8 cellular contexts compared by ENCODE assay signal in the genomic region with DNA sequence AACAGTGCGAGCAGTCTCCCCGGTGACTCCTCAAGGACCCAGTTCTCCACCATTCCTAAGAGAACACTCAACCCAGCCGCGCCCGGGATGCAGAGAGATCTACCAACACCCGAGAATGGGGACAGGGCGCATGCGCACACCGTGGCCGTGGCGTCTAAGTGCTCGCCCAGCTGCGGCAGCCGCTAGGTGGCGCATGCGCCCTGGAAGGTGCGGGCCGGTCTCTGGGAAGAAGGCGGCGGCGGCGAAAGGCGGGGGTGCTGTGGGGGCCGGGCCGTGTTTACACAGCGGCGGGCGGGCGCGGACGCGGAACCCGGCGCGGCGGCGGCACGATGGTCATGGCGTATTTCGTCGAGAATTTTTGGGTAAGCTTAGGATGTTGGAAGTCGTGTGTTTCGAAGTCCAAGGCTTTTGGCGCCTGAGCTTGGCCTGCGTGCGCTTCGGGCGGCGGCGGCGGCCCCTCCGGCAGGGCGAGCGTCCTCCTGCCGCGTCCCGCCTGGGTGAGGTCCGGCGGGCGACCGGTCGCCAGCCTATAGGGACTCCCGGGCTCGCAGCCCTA. TPM values are rescaled to one million over a fixed set of nuclear protein-coding genes. Genes with fewer than 3 reads are reported as not detected.
DNase-seq lines count a peak whose midpoint lies in the region; ATAC-seq and TF ChIP-seq lines count a peak whose summit lies in the region.

Gene FCHO2, plus strand, starts transcription at position 274 of the 556 bp plus-strand sequence. Its CDS starts 56 bp downstream, at position 330.

- H3K36me3 ChIP-seq in breast epithelium (no peaks in the 10 kb centered on the region), skeletal muscle tissue (ENCODE audit: control insufficient read depth in 3 of 3, insufficient read depth in 3 of 3, low read length in 3 of 3) (no peaks in the 10 kb centered on the region)

- intact Hi-C loops in breast epithelium (cut with DNase I; ENCODE audit: low total_unique reads) = no loop called here

- TF ChIP-seq POLR2A in breast epithelium (IDR thresholded peaks at IDR 0.05) = peak; percentile 78

- H3K9ac ChIP-seq in skeletal muscle tissue (ENCODE audit: low read depth in 1 of 3, low read length in 3 of 3) = peak within 1 kb of the TSS; percentile 85 to 91 (median 90)

- H3K4me1 ChIP-seq in breast epithelium (no peaks in the 10 kb centered on the region), skeletal muscle tissue (ENCODE audit: control insufficient read depth in 3 of 3, insufficient read depth in 3 of 3, low read length in 3 of 3) (peaks cover 14 to 21% (median 16%) of the 10 kb centered on the region in 3 donors)

- H3K27me3 ChIP-seq in breast epithelium (no peaks in the 10 kb centered on the region), skeletal muscle tissue (ENCODE audit: control insufficient read depth in 3 of 3, insufficient read depth in 3 of 3, low read length in 3 of 3) (no peaks in the 10 kb centered on the region)

- in situ Hi-C loops in ACHN (cut with HindIII; ENCODE audit: low pct_ligation_motif_present, low pct_unique_long_range_greater_than_20kb, low sequenced_read_pairs) = no loop called here

- ATAC-seq in GM18868 (IDR thresholded peaks at IDR 0.05; ENCODE audit: unreplicated experiment) (peak; percentile 95), HG03103 (IDR thresholded peaks at IDR 0.05; ENCODE audit: low read depth, unreplicated experiment) (peak; percentile 91)

- H3K4me3 ChIP-seq in breast epithelium = peak within 1 kb of the TSS; percentile 72 to 90 (median 88)
- peak within 1 kb of the TSS; percentile 77 for H3K4me3 ChIP-seq in iPS-18c (ENCODE audit: insufficient read depth, low read depth, low read length)
- H3K4me3 ChIP-seq in skeletal muscle tissue (ENCODE audit: low read length in 3 of 3) = peak within 1 kb of the TSS; percentile 90 to 92 (median 90)

- DNase-seq in ACHN (peak; percentile 95), NCI-H2171 treated with DMSO at 0.1 percent for 48 hours (lab: John Stamatoyannopoulos, UW) (peak; percentile 86), breast epithelium (ENCODE audit: low spot score in 2 of 2) (peak; percentile 94 to 97)

- peak within 1 kb of the TSS; percentile 82 for H3K27ac ChIP-seq in VCaP
- H3K27ac ChIP-seq in breast epithelium = peak within 1 kb of the TSS; percentile 96 to 99
- H3K27ac ChIP-seq in skeletal muscle tissue (ENCODE audit: low read depth, low read length) = peak within 1 kb of the TSS; percentile 96

- TF ChIP-seq CTCF in VCaP (conservative IDR thresholded peaks at IDR 0.05) (peak; percentile 86), breast epithelium (IDR thresholded peaks at IDR 0.05) (peak; percentile 80 to 94 (median 86))

- H3K9me3 ChIP-seq in breast epithelium = no peaks in the 10 kb centered on the region
- H3K9me3 ChIP-seq in iPS-18c (ENCODE audit: control insufficient read depth, insufficient read depth, low read length) = no peaks in the 10 kb centered on the region
- H3K9me3 ChIP-seq in skeletal muscle tissue (ENCODE audit: control insufficient read depth in 3 of 3, low read length in 3 of 3) = no peaks in the 10 kb centered on the region

RNA-seq across cellular contexts. Expression of gene FCHO2, which starts in this region (rescaled TPM):
- total RNA-seq in breast epithelium = 10 to 100 TPM; 30.5 to 58.8 (median 46.7) TPM
- 32.4 TPM for total RNA-seq in skeletal muscle tissue

Comparison
In these comparisons a context has a peak if more than half of its experiments do, and no peak if none do; other contexts are left out.
1. Peak in every context shown above with its lines: DNase-seq, ATAC-seq, H3K4me3 ChIP-seq and H3K27ac ChIP-seq.